ENCODE assay signal across 1 cellular context in the genomic region with DNA sequence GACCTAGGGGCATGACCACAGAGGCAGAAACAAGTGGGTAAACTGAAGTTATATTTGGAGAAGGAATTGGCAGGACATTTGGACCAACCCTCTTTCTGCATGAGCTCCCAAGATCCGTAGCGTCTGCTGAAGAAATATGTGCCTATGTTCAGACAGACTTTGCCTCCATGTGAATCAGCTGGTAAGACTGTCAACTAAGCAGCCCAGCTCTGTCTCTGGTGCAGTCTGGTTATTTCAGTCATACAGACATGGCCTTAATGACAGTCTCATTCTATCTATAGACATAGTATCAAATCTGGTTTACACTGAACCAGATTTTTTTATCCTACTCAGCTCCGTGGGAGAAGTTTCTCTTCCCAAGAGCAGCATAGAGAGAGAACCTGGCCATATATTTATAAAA.
TF ChIP-seq lines count a peak whose summit lies in the region.

No MANE protein-coding gene starts in this region.

TF ChIP-seq in GM23338, 12 proteins besides CTCF, POLR2A, EP300 and RAD21 (continued from another document):
- TF ChIP-seq ZNF462 (CRISPR knock-in tag; IDR thresholded peaks at IDR 0.05): no peak
- no peak for TF ChIP-seq NANOG (IDR thresholded peaks at IDR 0.05; ENCODE audit: borderline replicate concordance)
- TF ChIP-seq EZH2phosphoT487 (IDR thresholded peaks at IDR 0.05; ENCODE audit: unreplicated experiment): no peak
